Comparison of ENCODE assay signal across 18 cellular contexts in the genomic region with DNA sequence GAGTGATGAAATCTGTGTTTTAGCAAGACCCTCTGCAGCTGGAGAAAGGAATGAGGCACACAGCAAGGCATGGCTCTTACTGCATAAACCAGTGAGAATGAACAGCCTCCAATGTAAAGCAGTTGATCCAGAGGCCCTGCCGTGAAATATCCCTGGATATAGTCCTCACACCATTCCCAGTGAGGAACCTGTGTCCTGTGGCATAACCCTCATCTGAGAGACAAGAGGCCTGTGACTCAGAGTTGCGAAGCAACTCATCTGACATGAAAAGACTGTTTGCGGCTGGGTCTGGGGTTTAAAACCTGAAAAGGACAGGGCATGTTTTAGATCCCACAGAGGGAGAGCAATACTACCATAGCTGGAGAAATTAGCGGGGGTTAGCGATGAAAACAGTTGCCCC.
DNase-seq lines count a peak whose midpoint lies in the region; ATAC-seq, FAIRE-seq and TF ChIP-seq lines count a peak whose summit lies in the region.
"Had no signal": no experiment of that assay in that cellular context is flagged by ENCODE, and none has a peak within 500 bp of the region (broad histone marks: within the 10 kb centered on the region; RNA-seq: fewer than 3 reads in every experiment).

No MANE protein-coding gene starts in this region.

- no peaks in the 10 kb centered on the region for H3K27me3 Mint-ChIP-seq in activated CD8-positive, alpha-beta T cell treated with anti-CD3 and anti-CD28 coated beads, Interleukin-2, amount 10 ng/mL, durations not matched to agents 7 days and 5 days (ENCODE audit: low read depth)
- H3K27me3 Mint-ChIP-seq in activated CD8-positive, alpha-beta T cell treated with anti-CD3 and anti-CD28 coated beads for 36 hours, result no peaks in the 10 kb centered on the region
- H3K27me3 Mint-ChIP-seq in astrocyte (ENCODE audit: low read depth, unreplicated experiment), result no peaks in the 10 kb centered on the region

- H4K20me1 ChIP-seq in astrocyte (ENCODE audit: insufficient read depth, low read length), result no peaks in the 10 kb centered on the region

- H2AFZ ChIP-seq in astrocyte (ENCODE audit: low read depth, low read length), result no peak overlapping the region

- H3K36me3 ChIP-seq in astrocyte (ENCODE audit: insufficient read depth, low read length) (no peaks in the 10 kb centered on the region), left lung (peaks cover 0 to 43% of the 10 kb centered on the region in 2 donors), stomach (peaks cover 10 to 67% (median 59%) of the 10 kb centered on the region in 4 donors)
- H3K36me3 ChIP-seq: transverse colon had no signal

- POLR2A ChIA-PET in activated CD8-positive, alpha-beta T cell treated with anti-CD3 and anti-CD28 coated beads, Interleukin-2, amount 10 ng/mL, durations not matched to agents 7 days and 5 days (lab: Charles Lee), result no interaction called here
- POLR2A ChIA-PET in activated CD8-positive, alpha-beta T cell treated with anti-CD3 and anti-CD28 coated beads for 36 hours (lab: Charles Lee), result interaction anchor here (1.2 kb wide), 1 partner anchor 208 kb away, joined by 3 read pairs; no protein-coding TSS in a partner anchor

- CTCF ChIA-PET in activated CD8-positive, alpha-beta T cell treated with anti-CD3 and anti-CD28 coated beads, Interleukin-2, amount 10 ng/mL, durations not matched to agents 7 days and 5 days (lab: Charles Lee), result interaction anchor here (1.8 kb wide), 1 partner anchor 93 kb away, joined by 4 read pairs; no protein-coding TSS in a partner anchor
- CTCF ChIA-PET in activated CD8-positive, alpha-beta T cell treated with anti-CD3 and anti-CD28 coated beads for 36 hours (lab: Charles Lee), result interaction anchor here (1.1 kb wide), 1 partner anchor 84 kb away, joined by 3 read pairs; no protein-coding TSS in a partner anchor

- H3K27me3 ChIP-seq in astrocyte (ENCODE audit: insufficient read depth, low read length), result no peaks in the 10 kb centered on the region
- H3K27me3 ChIP-seq in left lung, result no peaks in the 10 kb centered on the region
- no peaks in the 10 kb centered on the region for H3K27me3 ChIP-seq in stomach
- H3K27me3 ChIP-seq: transverse colon had no signal

- no peak for DNase-seq in activated CD8-positive, alpha-beta T cell treated with anti-CD3 and anti-CD28 coated beads, Interleukin-2, amount 10 ng/mL, durations not matched to agents 7 days and 5 days
- DNase-seq in activated CD8-positive, alpha-beta T cell treated with anti-CD3 and anti-CD28 coated beads for 36 hours, result no peak
- DNase-seq in astrocyte (ENCODE audit: low read depth), result no peak
- no peak for DNase-seq in left lung
- no peak for DNase-seq in stomach
- no peak for DNase-seq in NCI-H446 treated with DMSO at 0.1 percent for 48 hours (lab: John Stamatoyannopoulos, UW)
- DNase-seq: activated CD8-positive, alpha-beta memory T cell treated with anti-CD3 and anti-CD28 coated beads for 24 hours; activated effector memory CD4-positive, alpha-beta T cell treated with Interleukin-2 at 50 U/mL for 16 hours; DND-41; effector CD8-positive, alpha-beta T cell; NCI-H187; NCI-H524 treated with DMSO at 0.1 percent for 48 hours; stimulated activated CD4-positive, alpha-beta T cell treated with anti-CD3 and anti-CD28 coated beads, Interleukin-4, amount 100 ng/mL, for 1 hour; transverse colon had no signal

- H3K9me3 ChIP-seq in astrocyte (ENCODE audit: insufficient read depth, low read depth, low read length), result peaks cover 7% of the 10 kb centered on the region
- peaks cover 0 to 3% of the 10 kb centered on the region in 2 donors for H3K9me3 ChIP-seq in left lung
- H3K9me3 ChIP-seq in stomach, result peaks cover 0 to 8% (median 2%) of the 10 kb centered on the region in 4 donors
- H3K9me3 ChIP-seq: transverse colon had no signal

- no peak for TF ChIP-seq EP300 in stomach (IDR thresholded peaks at IDR 0.05)

- peaks cover 23% of the 10 kb centered on the region for H3K9me3 Mint-ChIP-seq in activated CD8-positive, alpha-beta T cell treated with anti-CD3 and anti-CD28 coated beads, Interleukin-2, amount 10 ng/mL, durations not matched to agents 7 days and 5 days (ENCODE audit: insufficient read depth)
- peaks cover 10% of the 10 kb centered on the region for H3K9me3 Mint-ChIP-seq in activated CD8-positive, alpha-beta T cell treated with anti-CD3 and anti-CD28 coated beads for 36 hours
- H3K9me3 Mint-ChIP-seq in astrocyte (ENCODE audit: unreplicated experiment), result peaks cover 35% of the 10 kb centered on the region

- 92 to 95% (median 93%) methylated on average over 5 of the region's 5 CpGs for WGBS in stomach, 5 donors

- H3K36me3 Mint-ChIP-seq in activated CD8-positive, alpha-beta T cell treated with anti-CD3 and anti-CD28 coated beads, Interleukin-2, amount 10 ng/mL, durations not matched to agents 7 days and 5 days (ENCODE audit: low read depth), result peaks cover 79% of the 10 kb centered on the region
- peaks cover 69% of the 10 kb centered on the region for H3K36me3 Mint-ChIP-seq in activated CD8-positive, alpha-beta T cell treated with anti-CD3 and anti-CD28 coated beads for 36 hours (ENCODE audit: low read depth)
- peaks cover 26% of the 10 kb centered on the region for H3K36me3 Mint-ChIP-seq in astrocyte (ENCODE audit: low read depth, unreplicated experiment)

- H3K27ac ChIP-seq in astrocyte (ENCODE audit: low read depth, low read length) (peak overlapping the region; percentile 26), left lung (peak overlapping the region in 1 of 2 donors; percentile 80), stomach (peak overlapping the region in 4 of 5 donors; percentile 2 to 52 (median 14))
- H3K27ac ChIP-seq: BLaER1 treated with 17β-estradiol and CSF1 and Interleukin-3, amounts not matched to agents 10 nM and 100 nM; transverse colon had no signal

- intact Hi-C loops in activated CD8-positive, alpha-beta T cell treated with anti-CD3 and anti-CD28 coated beads for 36 hours (cut with micrococcal nuclease), result no loop called here
- intact Hi-C loops in left lung (cut with DNase I), result no loop called here
- intact Hi-C loops in stomach (cut with DNase I; ENCODE audit: low total_unique reads), result no loop called here

- no peak for TF ChIP-seq POLR2A in stomach (IDR thresholded peaks at IDR 0.05)

- no peak for TF ChIP-seq CTCF in activated CD8-positive, alpha-beta T cell treated with anti-CD3 and anti-CD28 coated beads for 36 hours (IDR thresholded peaks at IDR 0.05)
- TF ChIP-seq CTCF in astrocyte (IDR thresholded peaks at IDR 0.05; ENCODE audit: insufficient read depth, low read depth, low read length) (no peak), left lung (IDR thresholded peaks at IDR 0.05) (no peak), stomach (IDR thresholded peaks at IDR 0.05) (no peak)

- peak overlapping the region; percentile 9 for H3K27ac Mint-ChIP-seq in activated CD8-positive, alpha-beta T cell treated with anti-CD3 and anti-CD28 coated beads, Interleukin-2, amount 10 ng/mL, durations not matched to agents 7 days and 5 days
- H3K27ac Mint-ChIP-seq in activated CD8-positive, alpha-beta T cell treated with anti-CD3 and anti-CD28 coated beads for 36 hours, result no peak overlapping the region
- H3K27ac Mint-ChIP-seq in astrocyte (ENCODE audit: unreplicated experiment), result peak overlapping the region; percentile 92

- H3K4me3 ChIP-seq in astrocyte (ENCODE audit: insufficient read depth, low read depth, low read length) (no peak overlapping the region), left lung (no peak overlapping the region), stomach (no peak overlapping the region)
- H3K4me3 ChIP-seq: BLaER1 treated with 17β-estradiol and CSF1 and Interleukin-3, amounts not matched to agents 10 nM and 100 nM; transverse colon had no signal

- peak overlapping the region; percentile 21 for H3K9ac ChIP-seq in astrocyte (ENCODE audit: low read length)

- ATAC-seq in activated CD8-positive, alpha-beta T cell treated with anti-CD3 and anti-CD28 coated beads, Interleukin-2, amount 10 ng/mL, durations not matched to agents 7 days and 5 days, result no peak
- no peak for ATAC-seq in activated CD8-positive, alpha-beta T cell treated with anti-CD3 and anti-CD28 coated beads for 36 hours
- ATAC-seq in left lung, result peak; percentile 26
- no peak for ATAC-seq in GM18498 (IDR thresholded peaks at IDR 0.05; ENCODE audit: unreplicated experiment)
- no peak for ATAC-seq in GM21717 (IDR thresholded peaks at IDR 0.05; ENCODE audit: unreplicated experiment)

- H3K79me2 ChIP-seq in astrocyte (ENCODE audit: insufficient read depth, low read length), result no peaks in the 10 kb centered on the region

- no peak for FAIRE-seq in astrocyte (lab: Jason Lieb, UNC)

- peak overlapping the region; percentile 54 for H3K4me2 ChIP-seq in astrocyte (ENCODE audit: low read length)

- H3K4me1 ChIP-seq in astrocyte (ENCODE audit: insufficient read depth, low read length), result peaks cover 9% of the 10 kb centered on the region
- peaks cover 0 to 20% of the 10 kb centered on the region in 2 donors for H3K4me1 ChIP-seq in left lung
- peaks cover 0 to 18% (median 0%) of the 10 kb centered on the region in 4 donors for H3K4me1 ChIP-seq in stomach
- H3K4me1 ChIP-seq: transverse colon had no signal

- H3K4me1 Mint-ChIP-seq in activated CD8-positive, alpha-beta T cell treated with anti-CD3 and anti-CD28 coated beads, Interleukin-2, amount 10 ng/mL, durations not matched to agents 7 days and 5 days (ENCODE audit: low read depth), result peaks cover 18% of the 10 kb centered on the region
- H3K4me1 Mint-ChIP-seq in activated CD8-positive, alpha-beta T cell treated with anti-CD3 and anti-CD28 coated beads for 36 hours (ENCODE audit: low read depth), result peaks cover 4% of the 10 kb centered on the region
- H3K4me1 Mint-ChIP-seq in astrocyte (ENCODE audit: low read depth, unreplicated experiment), result peaks cover 12% of the 10 kb centered on the region

- H3K4me3 Mint-ChIP-seq in activated CD8-positive, alpha-beta T cell treated with anti-CD3 and anti-CD28 coated beads, Interleukin-2, amount 10 ng/mL, durations not matched to agents 7 days and 5 days, result no peak overlapping the region
- H3K4me3 Mint-ChIP-seq in activated CD8-positive, alpha-beta T cell treated with anti-CD3 and anti-CD28 coated beads for 36 hours, result no peak overlapping the region
- no peak overlapping the region for H3K4me3 Mint-ChIP-seq in astrocyte (ENCODE audit: unreplicated experiment)
- H3K4me3 Mint-ChIP-seq: neural crest cell had no signal
